In the genomic region with DNA sequence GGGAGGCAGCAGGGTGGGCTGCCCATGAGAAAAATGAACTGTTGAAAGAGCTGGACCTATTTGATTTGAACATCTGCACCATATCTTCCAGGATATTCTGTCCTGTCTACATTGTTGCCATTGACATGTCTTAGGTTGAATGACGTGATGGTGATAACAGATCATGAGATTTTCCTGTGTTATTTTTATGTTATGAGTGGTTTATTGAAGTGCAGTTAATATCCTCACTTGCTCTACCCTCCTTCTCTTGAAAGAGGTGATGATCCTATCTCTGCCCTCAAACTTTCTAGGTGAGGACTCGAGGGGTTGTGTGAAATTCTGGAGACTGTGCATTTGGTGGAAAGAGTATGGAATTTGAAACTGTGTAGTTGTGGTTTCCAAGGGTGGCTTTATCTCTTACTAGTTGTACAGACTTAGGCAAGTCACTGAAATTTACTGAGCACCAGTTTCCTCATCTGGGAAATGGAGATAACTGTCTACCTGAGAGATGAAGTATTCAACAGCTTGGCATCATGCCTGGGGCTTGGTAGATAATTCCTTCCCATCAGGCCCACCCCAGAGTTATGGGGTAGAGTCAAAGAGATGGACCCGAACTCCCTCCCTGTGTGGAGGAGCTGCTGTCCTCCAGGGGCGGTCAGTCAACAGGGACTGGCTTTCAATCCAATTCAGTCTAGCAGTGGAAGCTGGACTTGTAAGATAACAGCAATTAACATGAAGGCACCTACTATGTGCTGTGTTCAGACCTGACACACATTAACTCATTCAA, we compare ENCODE assay signal across 12 cellular contexts.
DNase-seq lines count a peak whose midpoint lies in the region; ATAC-seq, FAIRE-seq and TF ChIP-seq lines count a peak whose summit lies in the region.
"Had no signal": no experiment of that assay in that cellular context is flagged by ENCODE, and none has a peak within 500 bp of the region (broad histone marks: within the 10 kb centered on the region; RNA-seq: fewer than 3 reads in every experiment).

No MANE protein-coding gene starts in this region.

- no peaks in the 10 kb centered on the region for H3K36me3 ChIP-seq in BLaER1 treated with 17β-estradiol and CSF1 and Interleukin-3, amounts not matched to agents 10 nM and 100 nM
- H3K36me3 ChIP-seq in mesenchymal stem cell (ENCODE audit: control insufficient read depth in 1 of 2, insufficient read depth in 2 of 2, low read depth in 1 of 2, low read length in 2 of 2), result no peaks in the 10 kb centered on the region
- no peaks in the 10 kb centered on the region for H3K36me3 ChIP-seq in brain microvascular endothelial cell (replicated peaks)

- peak overlapping the region in 7 of 11 experiments; percentile 45 to 70 (median 52); a peak in 12 of 22 replicates for H3K9ac ChIP-seq in BLaER1 treated with 17β-estradiol and CSF1 and Interleukin-3, amounts not matched to agents 10 nM and 100 nM
- H3K9ac ChIP-seq in mesenchymal stem cell (ENCODE audit: low read length), result no peak overlapping the region

- H2BK120ac ChIP-seq in mesenchymal stem cell (ENCODE audit: low read depth, low read length), result peak overlapping the region; percentile 64

- H2BK5ac ChIP-seq in mesenchymal stem cell (ENCODE audit: low read depth, low read length, poor library complexity, severe bottlenecking), result no peak overlapping the region

- H2AK5ac ChIP-seq in mesenchymal stem cell (ENCODE audit: low read length, severe bottlenecking), result no peak overlapping the region

- peak overlapping the region in 1 of 2 experiments; percentile 62 for H3K4ac ChIP-seq in mesenchymal stem cell (ENCODE audit: low read depth in 1 of 2, low read length in 2 of 2)

- no peaks in the 10 kb centered on the region for H3K79me1 ChIP-seq in mesenchymal stem cell (replicated peaks; ENCODE audit: low read length, poor library complexity, severe bottlenecking)

- H3K18ac ChIP-seq in mesenchymal stem cell (ENCODE audit: low read depth in 1 of 2, low read length in 2 of 2), result peak overlapping the region; percentile 46 to 80

- H3K14ac ChIP-seq in mesenchymal stem cell (ENCODE audit: low read length in 2 of 2), result no peak overlapping the region

- peak overlapping the region in 10 of 11 experiments; percentile 31 to 77 (median 60); a peak in 19 of 22 replicates for H3K27ac ChIP-seq in BLaER1 treated with 17β-estradiol and CSF1 and Interleukin-3, amounts not matched to agents 10 nM and 100 nM
- no peak overlapping the region for H3K27ac ChIP-seq in mesenchymal stem cell (ENCODE audit: low read length, poor library complexity, severe bottlenecking)
- H3K27ac ChIP-seq in brain microvascular endothelial cell, result no peak overlapping the region

- no peaks in the 10 kb centered on the region for H3K27me3 ChIP-seq in BLaER1 treated with 17β-estradiol and CSF1 and Interleukin-3, amounts not matched to agents 10 nM and 100 nM
- H3K27me3 ChIP-seq in mesenchymal stem cell (ENCODE audit: control insufficient read depth in 1 of 2, insufficient read depth in 1 of 2, low read length in 2 of 2) (peaks cover 0 to 3% of the 10 kb centered on the region in 2 experiments), brain microvascular endothelial cell (replicated peaks) (no peaks in the 10 kb centered on the region)

- in situ Hi-C loops in brain microvascular endothelial cell (cut with HindIII; ENCODE audit: low pct_ligation_motif_present, low sequenced_read_pairs), result no loop called here

- peak overlapping the region; percentile 67 for H4K8ac ChIP-seq in mesenchymal stem cell (ENCODE audit: low read length)

- no peaks in the 10 kb centered on the region for H4K20me1 ChIP-seq in BLaER1 treated with 17β-estradiol and CSF1 and Interleukin-3, amounts not matched to agents 10 nM and 100 nM

- WGBS in mesenchymal stem cell, result 98% methylated on average over 3 of the region's 4 CpGs

- DNase-seq in mesenchymal stem cell (no peak), brain microvascular endothelial cell (no peak), NCI-H1930 (lab: John Stamatoyannopoulos, UW) (no peak), RCC 7860 (ENCODE audit: low spot score) (no peak)
- DNase-seq in activated effector memory CD4-positive, alpha-beta T cell treated with anti-CD3 and anti-CD28 coated beads, Interleukin-2, amount 50 U/mL, for 16 hours, result no peak
- DNase-seq: activated CD4-positive, CD25-positive, alpha-beta regulatory T cell; NCI-H2227 treated with DMSO at 0.1 percent for 48 hours had no signal

- peaks cover 0 to 29% (median 13%) of the 10 kb centered on the region in 11 experiments; a peak in 16 of 22 replicates for H3K9me3 ChIP-seq in BLaER1 treated with 17β-estradiol and CSF1 and Interleukin-3, amounts not matched to agents 10 nM and 100 nM (replicated peaks in 1 of 11)
- no peaks in the 10 kb centered on the region for H3K9me3 ChIP-seq in mesenchymal stem cell (ENCODE audit: control insufficient read depth, low read length)

- H4K91ac ChIP-seq in mesenchymal stem cell (ENCODE audit: low read length), result peak overlapping the region; percentile 78

- peak overlapping the region; percentile 56 for H2BK15ac ChIP-seq in mesenchymal stem cell (ENCODE audit: low read depth, poor library complexity, severe bottlenecking)

- no peak overlapping the region; a peak in 1 of 20 replicates for H3K4me3 ChIP-seq in BLaER1 treated with 17β-estradiol and CSF1 and Interleukin-3, amounts not matched to agents 10 nM and 100 nM
- no peak overlapping the region for H3K4me3 ChIP-seq in mesenchymal stem cell (ENCODE audit: insufficient read depth in 1 of 2, low read depth in 1 of 2, low read length in 2 of 2)
- H3K4me3 ChIP-seq in brain microvascular endothelial cell (ENCODE audit: low read depth, low read length), result no peak overlapping the region

- no peak overlapping the region for H3K23ac ChIP-seq in mesenchymal stem cell (ENCODE audit: low read length in 2 of 2)

- no peak overlapping the region for H2AFZ ChIP-seq in mesenchymal stem cell (ENCODE audit: low read depth, low read length)

- TF ChIP-seq CTCF in brain microvascular endothelial cell (IDR thresholded peaks at IDR 0.05; ENCODE audit: low read depth, low read length, missing control alignments), result no peak

- peak; percentile 3 for ATAC-seq in GM19351 (IDR thresholded peaks at IDR 0.05; ENCODE audit: unreplicated experiment)
- ATAC-seq in SK-N-SH treated with all-trans-retinoic acid at 6 μM for 48 hours, result no peak
- ATAC-seq: HCT116 had no signal

- H3K4me2 ChIP-seq in BLaER1 treated with 17β-estradiol and CSF1 and Interleukin-3, amounts not matched to agents 10 nM and 100 nM, result peak overlapping the region; percentile 63 to 86 (median 79)
- no peak overlapping the region for H3K4me2 ChIP-seq in mesenchymal stem cell (ENCODE audit: low read length, poor library complexity, severe bottlenecking)

- peak overlapping the region; percentile 16 to 90 for H2BK12ac ChIP-seq in mesenchymal stem cell (ENCODE audit: low read length in 2 of 2)

- no peak for FAIRE-seq in RCC 7860 (lab: Jason Lieb, UNC)
- FAIRE-seq: G401.6 had no signal

- peaks cover 55 to 100% (median 83%) of the 10 kb centered on the region in 10 experiments for H3K4me1 ChIP-seq in BLaER1 treated with 17β-estradiol and CSF1 and Interleukin-3, amounts not matched to agents 10 nM and 100 nM
- peaks cover 3% of the 10 kb centered on the region for H3K4me1 ChIP-seq in mesenchymal stem cell (ENCODE audit: control insufficient read depth, insufficient read depth, low read depth, low read length)

TF ChIP-seq in SK-N-SH treated with all-trans-retinoic acid at 6 μM for 48 hours, 23 proteins besides CTCF, POLR2A, EP300 and RAD21:
- TF ChIP-seq ZC3H10 (CRISPR knock-in tag; IDR thresholded peaks at IDR 0.05) (no peak), PPARA (CRISPR knock-in tag; IDR thresholded peaks at IDR 0.05; ENCODE audit: borderline replicate concordance) (peak; percentile 13; the same call in 1 of the 2 replicates)

Comparison
In these comparisons a context has a peak if more than half of its experiments do, and no peak if none do; other contexts are left out.
1. H3K27ac ChIP-seq: peak in BLaER1 treated with 17β-estradiol and CSF1 and Interleukin-3, amounts not matched to agents 10 nM and 100 nM (10 of 11); none in mesenchymal stem cell (single experiment) and brain microvascular endothelial cell (single experiment).